In genomic region chr10:102016416-102016815, GRCh38 we compare ENCODE assay signal across 25 cellular contexts.
"Had no signal": no experiment of that assay in that cellular context is flagged by ENCODE, and none has a peak within 500 bp of the region (broad histone marks: within the 10 kb centered on the region; RNA-seq: fewer than 3 reads in every experiment).

No MANE protein-coding gene starts in this region.

- H3K4me1 Mint-ChIP-seq: mesothelial cell of epicardium; nephron progenitor cell; stimulated activated naive CD8-positive, alpha-beta T cell treated with anti-CD3 and anti-CD28 coated beads, Interleukin-15, amount 100 ng/mL, for 72 hours had no signal

- H3K4me1 ChIP-seq: pancreas, right lobe of liver, suprapubic skin, transverse colon, upper lobe of right lung, uterus had no signal

- H3K27me3 ChIP-seq: gastrocnemius medialis, hepatocyte, pancreas, right lobe of liver, suprapubic skin, transverse colon, upper lobe of right lung, uterus had no signal

- H3K79me2 ChIP-seq: hepatocyte had no signal

- H2AFZ ChIP-seq: hepatocyte had no signal

- DNase-seq: effector memory CD8-positive, alpha-beta T cell; foreskin fibroblast; gastrocnemius medialis; head of caudate nucleus; kidney; mesenchymal stem cell; naive thymus-derived CD8-positive, alpha-beta T cell; nephron progenitor cell; nucleus accumbens; pancreas; right lobe of liver; small intestine; stimulated activated CD4-positive, alpha-beta T cell treated with anti-CD3 and anti-CD28 coated beads, Interleukin-15, amount 100 ng/mL, for 24 hours; stimulated activated CD4-positive, alpha-beta T cell treated with anti-CD3 and anti-CD28 coated beads, Interleukin-2, amount 100 ng/mL, for 48 hours; stimulated activated CD8-positive, alpha-beta memory T cell treated with anti-CD3 and anti-CD28 coated beads, Interleukin-4, amount 100 ng/mL, for 48 hours; stimulated activated naive CD4-positive, alpha-beta T cell; stimulated activated naive CD8-positive, alpha-beta T cell treated with anti-CD3 and anti-CD28 coated beads, Interleukin-15, amount 100 ng/mL, for 72 hours; transverse colon; upper lobe of right lung; uterus had no signal

- H3K9me3 ChIP-seq: gastrocnemius medialis, pancreas, right lobe of liver, suprapubic skin, transverse colon, upper lobe of right lung, uterus had no signal

- H3K9me3 Mint-ChIP-seq: mesothelial cell of epicardium; nephron progenitor cell; stimulated activated naive CD8-positive, alpha-beta T cell treated with anti-CD3 and anti-CD28 coated beads, Interleukin-15, amount 100 ng/mL, for 72 hours had no signal

- H3K27ac ChIP-seq: coronary artery, gastrocnemius medialis, hepatocyte, pancreas, right lobe of liver, suprapubic skin, transverse colon, upper lobe of right lung, uterus had no signal

- H3K36me3 ChIP-seq: uterus had no signal

- H3K4me3 Mint-ChIP-seq: effector memory CD8-positive, alpha-beta T cell; mesothelial cell of epicardium; naive thymus-derived CD8-positive, alpha-beta T cell; nephron progenitor cell; stimulated activated naive CD8-positive, alpha-beta T cell treated with anti-CD3 and anti-CD28 coated beads, Interleukin-15, amount 100 ng/mL, for 72 hours had no signal

- H3K27me3 Mint-ChIP-seq: effector memory CD8-positive, alpha-beta T cell; naive thymus-derived CD8-positive, alpha-beta T cell; stimulated activated naive CD8-positive, alpha-beta T cell treated with anti-CD3 and anti-CD28 coated beads, Interleukin-15, amount 100 ng/mL, for 72 hours had no signal

- H3K4me3 ChIP-seq: coronary artery, gastrocnemius medialis, hepatocyte, lung, pancreas, right lobe of liver, suprapubic skin, transverse colon, upper lobe of right lung, uterus had no signal

- H3K4me2 ChIP-seq: hepatocyte had no signal

- H3K27ac Mint-ChIP-seq: effector memory CD8-positive, alpha-beta T cell; mesothelial cell of epicardium; nephron progenitor cell had no signal
